In genomic region chr1:155967410-155968400, GRCh38 we compare ENCODE assay signal across 6 cellular contexts. TPM values are rescaled to one million over a fixed set of nuclear protein-coding genes. Genes with fewer than 3 reads are reported as not detected.
DNase-seq lines count a peak whose midpoint lies in the region; TF ChIP-seq lines count a peak whose summit lies in the region.

No MANE protein-coding gene starts in this region.

- peaks cover 38% of the 10 kb centered on the region for H3K4me1 ChIP-seq in ovary (ENCODE audit: insufficient read depth)

- no peaks in the 10 kb centered on the region for H3K27me3 ChIP-seq in dorsolateral prefrontal cortex
- H3K27me3 ChIP-seq in ovary = no peaks in the 10 kb centered on the region

- intact Hi-C loops in dorsolateral prefrontal cortex (cut with DNase I) (no loop called here), ovary (cut with DNase I) (no loop called here)

- H3K9me3 ChIP-seq in ovary = no peaks in the 10 kb centered on the region

- peak overlapping the region; percentile 29 to 69 (median 54) for H3K4me3 ChIP-seq in dorsolateral prefrontal cortex
- no peak overlapping the region for H3K4me3 ChIP-seq in ovary

- TF ChIP-seq CTCF in dorsolateral prefrontal cortex (IDR thresholded peaks at IDR 0.05 in 54 of 56, conservative IDR thresholded peaks at IDR 0.05 in 2 of 56; ENCODE audit: low read depth in 1 of 56, partially characterized antibody in 56 of 56) (peak in 1 of 56 donors; percentile 9), ovary (IDR thresholded peaks at IDR 0.05) (no peak)

- no peak for TF ChIP-seq EP300 in ovary (IDR thresholded peaks at IDR 0.05)

- H3K27ac ChIP-seq in dorsolateral prefrontal cortex (peak overlapping the region; percentile 87 to 100 (median 99)), ovary (peak overlapping the region; percentile 29 to 51)

- H3K36me3 ChIP-seq in ovary = no peaks in the 10 kb centered on the region

- TF ChIP-seq POLR2A in ovary (IDR thresholded peaks at IDR 0.05) = no peak

- DNase-seq in MV-4-11 (lab: John Stamatoyannopoulos, UW) (peak; percentile 18), dorsolateral prefrontal cortex (peak in 1 of 10 donors; percentile 54), ovary (peak in 3 of 5 donors; percentile 65 to 72 (median 68)), pons (ENCODE audit: low spot score) (no peak), NCI-H748 (lab: John Stamatoyannopoulos, UW; ENCODE audit: unreplicated experiment) (no peak), germinal center (ENCODE audit: low spot score) (no peak)

- 40 to 45% (median 40%) methylated on average over 19 of the region's 19 CpGs for WGBS in ovary, 3 donors

RNA-seq across cellular contexts. Expression of gene ARHGEF2, which starts 10.6 kb away (rescaled TPM):
- 100 to 1,000 TPM; 113 to 323 (median 165) TPM for total RNA-seq in dorsolateral prefrontal cortex
- 100 to 1,000 TPM in 1 of 7 donors, 10 to 100 TPM in 6; 41.0 to 221 (median 63.3) TPM for total RNA-seq in ovary
- polyA plus RNA-seq in ovary = 100 to 1,000 TPM in 1 of 2 donors, 10 to 100 TPM in 1; 36.3 to 108 TPM

RNA-seq across cellular contexts. Expression of gene RXFP4, which starts 26.3 kb away (rescaled TPM):
- total RNA-seq in dorsolateral prefrontal cortex = not detected
- not detected for total RNA-seq in ovary
- not detected for polyA plus RNA-seq in ovary

RNA-seq across cellular contexts. Expression of gene KHDC4, which starts 33.5 kb away (rescaled TPM):
- total RNA-seq in dorsolateral prefrontal cortex = 10 to 100 TPM; 33.7 to 80.2 (median 50.9) TPM
- 10 to 100 TPM; 38.1 to 61.1 (median 46.4) TPM for total RNA-seq in ovary
- polyA plus RNA-seq in ovary = 10 to 100 TPM; 35.4 to 47.1 TPM

RNA-seq across cellular contexts. Expression of gene SSR2, which starts 53.0 kb away (rescaled TPM):
- total RNA-seq in dorsolateral prefrontal cortex (10 to 100 TPM; 55.2 to 94.2 (median 71.4) TPM), ovary (100 to 1,000 TPM; 261 to 496 (median 272) TPM)
- 100 to 1,000 TPM; 465 to 601 TPM for polyA plus RNA-seq in ovary

RNA-seq across cellular contexts. Expression of gene RIT1, which starts 56.6 kb away (rescaled TPM):
- total RNA-seq in dorsolateral prefrontal cortex (10 to 100 TPM; 13.3 to 34.9 (median 21.2) TPM), ovary (10 to 100 TPM; 10.9 to 26.9 (median 23.0) TPM)
- 10 to 100 TPM in 1 of 2 donors, 1 to 10 TPM in 1; 8.6 to 20.2 TPM for polyA plus RNA-seq in ovary

Comparison
In these comparisons a context has a peak if more than half of its experiments do, and no peak if none do; other contexts are left out.
1. DNase-seq: peak in MV-4-11 (single experiment) and ovary (3 of 5); none in pons (single experiment), NCI-H748 (single experiment) and germinal center (single experiment).